Comparison of ENCODE assay signal across 14 cellular contexts in genomic region chr6:142934599-142934998, GRCh38. TPM values are rescaled to one million over a fixed set of nuclear protein-coding genes. Genes with fewer than 3 reads are reported as not detected.
A peak's percentile ranks its signal among the peaks of the same experiment; 100 is the strongest.
DNase-seq lines count a peak whose midpoint lies in the region; ATAC-seq and TF ChIP-seq lines count a peak whose summit lies in the region.
"Had no signal": no experiment of that assay in that cellular context is flagged by ENCODE, and none has a peak within 500 bp of the region (broad histone marks: within the 10 kb centered on the region; RNA-seq: fewer than 3 reads in every experiment).

No MANE protein-coding gene starts in this region.

- H3K9me3 ChIP-seq in upper lobe of right lung (no peaks in the 10 kb centered on the region), left lung (no peaks in the 10 kb centered on the region)
- H3K9me3 ChIP-seq: psoas muscle, testis had no signal

- DNase-seq in activated CD4-positive, alpha-beta T cell treated with anti-CD3 and anti-CD28 coated beads for 36 hours, result no peak
- DNase-seq in activated CD4-positive, alpha-beta T cell treated with anti-CD3 and anti-CD28 coated beads, Interleukin-2, amount 50 U/mL, for 48 hours, result no peak
- no peak for DNase-seq in activated CD4-positive, alpha-beta memory T cell treated with anti-CD3 and anti-CD28 coated beads for 36 hours
- DNase-seq in naive B cell (no peak), upper lobe of right lung (no peak), germinal center (ENCODE audit: low spot score) (no peak), left lung (no peak)
- DNase-seq: brain microvascular endothelial cell; NCI-H1048; psoas muscle; RPMI8226; stimulated activated CD4-positive, alpha-beta T cell treated with anti-CD3 and anti-CD28 coated beads, Interleukin-12 subunit alpha, Interleukin-12 subunit beta, amount 100 ng/mL, for 4 hours; testis had no signal

- peak overlapping the region; percentile 59 for H3K4me3 Mint-ChIP-seq in activated CD4-positive, alpha-beta T cell treated with anti-CD3 and anti-CD28 coated beads for 36 hours
- H3K4me3 Mint-ChIP-seq in activated CD4-positive, alpha-beta memory T cell treated with anti-CD3 and anti-CD28 coated beads for 36 hours, result no peak overlapping the region
- peak overlapping the region in 7 of 8 donors; percentile 5 to 90 (median 74) for H3K4me3 Mint-ChIP-seq in naive B cell

- H3K36me3 Mint-ChIP-seq in activated CD4-positive, alpha-beta T cell treated with anti-CD3 and anti-CD28 coated beads for 36 hours (ENCODE audit: low read depth), result peaks cover 47% of the 10 kb centered on the region
- peaks cover 5% of the 10 kb centered on the region for H3K36me3 Mint-ChIP-seq in activated CD4-positive, alpha-beta memory T cell treated with anti-CD3 and anti-CD28 coated beads for 36 hours
- H3K36me3 Mint-ChIP-seq in naive B cell, result no peaks in the 10 kb centered on the region

- peaks cover 5% of the 10 kb centered on the region for H3K4me1 ChIP-seq in upper lobe of right lung
- peaks cover 0 to 24% of the 10 kb centered on the region in 2 donors for H3K4me1 ChIP-seq in left lung
- H3K4me1 ChIP-seq: testis had no signal

- no peak for ATAC-seq in activated CD4-positive, alpha-beta T cell treated with anti-CD3 and anti-CD28 coated beads for 36 hours
- ATAC-seq in GM21786 (IDR thresholded peaks at IDR 0.05; ENCODE audit: unreplicated experiment), result peak; percentile 32
- ATAC-seq in naive B cell (ENCODE audit: low read depth in 2 of 2), result peak in 1 of 2 donors; percentile 7
- ATAC-seq in upper lobe of right lung, result no peak
- ATAC-seq in left lung, result no peak
- ATAC-seq: psoas muscle had no signal

- H3K27ac ChIP-seq in upper lobe of right lung (no peak overlapping the region), left lung (no peak overlapping the region)
- H3K27ac ChIP-seq: brain microvascular endothelial cell, psoas muscle, testis had no signal

- no peaks in the 10 kb centered on the region for H3K9me3 Mint-ChIP-seq in activated CD4-positive, alpha-beta T cell treated with anti-CD3 and anti-CD28 coated beads for 36 hours (ENCODE audit: low read depth)
- peaks cover 1% of the 10 kb centered on the region for H3K9me3 Mint-ChIP-seq in activated CD4-positive, alpha-beta memory T cell treated with anti-CD3 and anti-CD28 coated beads for 36 hours
- no peaks in the 10 kb centered on the region for H3K9me3 Mint-ChIP-seq in naive B cell

- TF ChIP-seq CTCF in upper lobe of right lung (IDR thresholded peaks at IDR 0.05), result no peak
- no peak for TF ChIP-seq CTCF in left lung (IDR thresholded peaks at IDR 0.05)

- no peak overlapping the region for H3K4me3 ChIP-seq in upper lobe of right lung
- no peak overlapping the region for H3K4me3 ChIP-seq in left lung
- H3K4me3 ChIP-seq: psoas muscle, testis had no signal

- POLR2A ChIA-PET in activated CD4-positive, alpha-beta T cell treated with anti-CD3 and anti-CD28 coated beads for 36 hours (lab: Charles Lee), result interaction anchor here (1.4 kb wide), 1 partner anchor 9 kb away, joined by 3 read pairs; no protein-coding TSS in a partner anchor
- POLR2A ChIA-PET in activated CD4-positive, alpha-beta memory T cell treated with anti-CD3 and anti-CD28 coated beads for 36 hours (lab: Charles Lee), result interaction anchor here (1.2 to 5.8 kb wide), 4 partner anchors 8 to 99 kb away, joined by 3 to 37 read pairs (median 6); no protein-coding TSS in a partner anchor

- H3K36me3 ChIP-seq in upper lobe of right lung, result no peaks in the 10 kb centered on the region
- H3K36me3 ChIP-seq in left lung, result no peaks in the 10 kb centered on the region
- H3K36me3 ChIP-seq: brain microvascular endothelial cell had no signal

- CTCF ChIA-PET in activated CD4-positive, alpha-beta T cell treated with anti-CD3 and anti-CD28 coated beads for 36 hours (lab: Charles Lee), result interaction anchor here (0.5 to 1.3 kb wide), 4 partner anchors 51 to 424 kb away, joined by 3 read pairs; no protein-coding TSS in a partner anchor
- CTCF ChIA-PET in activated CD4-positive, alpha-beta memory T cell treated with anti-CD3 and anti-CD28 coated beads for 36 hours (lab: Charles Lee), result interaction anchor here (1.8 kb wide), 1 partner anchor 9 kb away, joined by 7 read pairs; no protein-coding TSS in a partner anchor

- no peaks in the 10 kb centered on the region for H3K27me3 Mint-ChIP-seq in activated CD4-positive, alpha-beta T cell treated with anti-CD3 and anti-CD28 coated beads for 36 hours
- H3K27me3 Mint-ChIP-seq in activated CD4-positive, alpha-beta memory T cell treated with anti-CD3 and anti-CD28 coated beads for 36 hours, result no peaks in the 10 kb centered on the region
- H3K27me3 Mint-ChIP-seq in naive B cell, result no peaks in the 10 kb centered on the region

- peaks cover 90% of the 10 kb centered on the region for H3K4me1 Mint-ChIP-seq in activated CD4-positive, alpha-beta T cell treated with anti-CD3 and anti-CD28 coated beads for 36 hours
- peaks cover 90% of the 10 kb centered on the region for H3K4me1 Mint-ChIP-seq in activated CD4-positive, alpha-beta memory T cell treated with anti-CD3 and anti-CD28 coated beads for 36 hours (ENCODE audit: low read depth)
- H3K4me1 Mint-ChIP-seq in naive B cell, result peaks cover 58 to 83% (median 63%) of the 10 kb centered on the region in 3 donors

- H3K27me3 ChIP-seq in upper lobe of right lung (no peaks in the 10 kb centered on the region), left lung (no peaks in the 10 kb centered on the region)
- H3K27me3 ChIP-seq: brain microvascular endothelial cell, testis had no signal

- intact Hi-C loops in activated CD4-positive, alpha-beta T cell treated with anti-CD3 and anti-CD28 coated beads for 36 hours (cut with DNase I, micrococcal nuclease), result no loop called here
- intact Hi-C loops in activated CD4-positive, alpha-beta memory T cell treated with anti-CD3 and anti-CD28 coated beads for 36 hours (cut with micrococcal nuclease), result no loop called here
- intact Hi-C loops in upper lobe of right lung (cut with DNase I) (no loop called here), left lung (cut with DNase I) (no loop called here)

- peak overlapping the region; percentile 86 for H3K27ac Mint-ChIP-seq in activated CD4-positive, alpha-beta T cell treated with anti-CD3 and anti-CD28 coated beads for 36 hours
- H3K27ac Mint-ChIP-seq in activated CD4-positive, alpha-beta memory T cell treated with anti-CD3 and anti-CD28 coated beads for 36 hours, result peak overlapping the region; percentile 91
- H3K27ac Mint-ChIP-seq in naive B cell, result peak overlapping the region in 5 of 6 donors; percentile 50 to 84 (median 79)

RNA-seq across cellular contexts. Expression of gene HIVEP2, which starts 10.4 kb away (rescaled TPM):
- 10 to 100 TPM; 30.7 to 33.6 TPM for total RNA-seq in activated CD4-positive, alpha-beta T cell treated with anti-CD3 and anti-CD28 coated beads for 36 hours
- total RNA-seq in activated CD4-positive, alpha-beta memory T cell treated with anti-CD3 and anti-CD28 coated beads for 36 hours, result 10 to 100 TPM; 24.3 to 25.1 TPM
- polyA plus RNA-seq in naive B cell (ENCODE audit: low read depth in 6 of 6), result 10 to 100 TPM in 1 of 6 donors, 1 to 10 TPM in 5; 2.7 to 10.2 (median 5.4) TPM
- 18.6 TPM for total RNA-seq in upper lobe of right lung
- 10 to 100 TPM; 14.1 to 16.6 TPM for total RNA-seq in left lung
